8 cellular contexts compared by ENCODE assay signal in the genomic region with DNA sequence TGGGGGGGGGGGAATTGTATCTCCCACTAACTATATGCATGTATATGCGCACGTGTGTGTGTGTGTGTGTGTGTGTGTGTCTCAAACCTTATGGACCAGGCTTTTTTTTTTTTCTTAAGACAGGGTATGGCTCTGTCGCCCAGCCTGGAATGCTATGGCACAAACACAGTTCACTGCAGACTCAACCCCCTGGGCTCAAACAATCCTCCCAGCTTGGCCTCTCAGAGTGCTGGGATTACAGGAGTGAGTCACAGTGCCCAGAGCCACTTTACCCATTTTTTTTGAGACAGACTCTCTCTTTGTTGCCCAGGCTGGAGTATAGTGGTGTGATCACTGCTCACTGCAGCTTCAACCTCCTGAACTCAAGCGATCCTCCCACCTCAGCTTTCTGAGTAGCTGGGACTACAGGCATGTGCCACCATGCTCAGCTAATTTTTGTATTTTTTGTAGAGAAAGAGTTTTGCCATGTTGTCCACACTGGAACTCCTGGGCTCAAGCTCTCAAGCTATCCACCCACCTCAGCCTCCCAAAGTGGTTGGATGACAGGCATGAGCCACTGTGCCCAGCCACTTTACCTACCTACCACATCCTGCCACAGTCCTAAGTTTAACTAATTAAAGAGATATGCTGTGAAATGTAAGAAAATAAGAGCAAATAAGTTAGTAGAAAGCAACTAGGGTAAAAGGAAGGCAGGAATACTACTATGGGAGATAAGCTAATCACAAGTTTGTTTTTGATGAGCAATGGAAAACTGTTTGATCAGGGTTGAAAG. TPM values are rescaled to one million over a fixed set of nuclear protein-coding genes. Genes with fewer than 3 reads are reported as not detected.
DNase-seq lines count a peak whose midpoint lies in the region; TF ChIP-seq lines count a peak whose summit lies in the region.

No MANE protein-coding gene starts in this region.

- H2BK5ac ChIP-seq in neuronal stem cell (ENCODE audit: low read length): no peak overlapping the region

- H4K20me1 ChIP-seq in OCI-LY1 (ENCODE audit: insufficient read depth, low read length): no peaks in the 10 kb centered on the region

- H2AK5ac ChIP-seq in neuronal stem cell (ENCODE audit: low read depth, low read length): no peak overlapping the region

- peak overlapping the region; percentile 17 for H4K8ac ChIP-seq in neuronal stem cell (ENCODE audit: low read depth, low read length)

- H3K9ac ChIP-seq in OCI-LY1 (ENCODE audit: low read length): peak overlapping the region; percentile 88; the same call in 1 of the 2 replicates
- H3K9ac ChIP-seq in neuronal stem cell (ENCODE audit: low read depth, low read length, poor library complexity): no peak overlapping the region

- peak; percentile 65 for DNase-seq in ELF-1 (ENCODE audit: low read depth, low spot score)
- DNase-seq in dedifferentiated amniotic fluid mesenchymal stem cell (ENCODE audit: extremely low spot score): peak; percentile 63
- DNase-seq in neuronal stem cell (ENCODE audit: low spot score): peak; percentile 15
- DNase-seq in KG1 (lab: John Stamatoyannopoulos, UW): no peak
- no peak for DNase-seq in cerebellar cortex (ENCODE audit: low spot score)
- no peak for DNase-seq in GM20000 (ENCODE audit: low spot score)
- no peak for DNase-seq in lower leg skin (ENCODE audit: low spot score in 2 of 2)

- H4K91ac ChIP-seq in neuronal stem cell (ENCODE audit: low read depth, low read length, poor library complexity): no peak overlapping the region

- H3K79me1 ChIP-seq in neuronal stem cell (ENCODE audit: low read depth, low read length): peaks cover 7% of the 10 kb centered on the region

- H3K27ac ChIP-seq in OCI-LY1 (ENCODE audit: low read depth, low read length, poor library complexity, severe bottlenecking) (peak overlapping the region; percentile 71), neuronal stem cell (replicated peaks; ENCODE audit: low read length) (no peak overlapping the region)

- intact Hi-C loops in lower leg skin (cut with DNase I; ENCODE audit: low total_unique reads): loop anchor here (5.0 kb wide), 1 partner anchor 96 kb away; a partner anchor contains a TSS

- no peak overlapping the region for H2BK15ac ChIP-seq in neuronal stem cell (ENCODE audit: low read length)

- H3K4me1 ChIP-seq in OCI-LY1 (ENCODE audit: insufficient read depth, low read length, severe bottlenecking) (peaks cover 23% of the 10 kb centered on the region), neuronal stem cell (ENCODE audit: control insufficient read depth in 2 of 2, insufficient read depth in 1 of 2, low read depth in 1 of 2, low read length in 2 of 2) (peaks cover 5% of the 10 kb centered on the region in 2 donors)

- H2BK12ac ChIP-seq in neuronal stem cell (ENCODE audit: low read length): no peak overlapping the region

- no peaks in the 10 kb centered on the region for H3F3A ChIP-seq in OCI-LY1 (ENCODE audit: insufficient read depth, low read length)

- H3K4me2 ChIP-seq in OCI-LY1 (ENCODE audit: low read length) (peak overlapping the region; percentile 75), neuronal stem cell (ENCODE audit: insufficient read depth, low read length, poor library complexity, severe bottlenecking) (peak overlapping the region; percentile 18)

- H3K79me2 ChIP-seq in OCI-LY1 (ENCODE audit: insufficient read depth, low read length): peaks cover 29% of the 10 kb centered on the region

- no peak for TF ChIP-seq POLR2A in lower leg skin (IDR thresholded peaks at IDR 0.05)

- H3K4me3 ChIP-seq in OCI-LY1 (ENCODE audit: low read depth, low read length, poor library complexity, severe bottlenecking): peak overlapping the region; percentile 84
- H3K4me3 ChIP-seq in neuronal stem cell (ENCODE audit: low read length in 2 of 2): peak overlapping the region in 1 of 2 donors; percentile 71
- no peak overlapping the region for H3K4me3 ChIP-seq in lower leg skin (ENCODE audit: low read depth, poor library complexity, severe bottlenecking)

- no peak overlapping the region for H3K18ac ChIP-seq in neuronal stem cell (ENCODE audit: low read length)

- H3K36me3 ChIP-seq in OCI-LY1 (ENCODE audit: insufficient read depth, low read length): peaks cover 39% of the 10 kb centered on the region
- peaks cover 5 to 47% of the 10 kb centered on the region in 2 donors for H3K36me3 ChIP-seq in neuronal stem cell (replicated peaks in 1 of 2; ENCODE audit: control insufficient read depth in 2 of 2, insufficient read depth in 2 of 2, low read length in 2 of 2)

- no peaks in the 10 kb centered on the region for H3K9me3 ChIP-seq in OCI-LY1 (ENCODE audit: low read length)
- H3K9me3 ChIP-seq in neuronal stem cell (replicated peaks in 1 of 2; ENCODE audit: control insufficient read depth in 2 of 2, insufficient read depth in 1 of 2, low read depth in 1 of 2, low read length in 2 of 2): peaks cover 0 to 21% of the 10 kb centered on the region in 2 donors

- TF ChIP-seq CTCF in OCI-LY1 (IDR thresholded peaks at IDR 0.05; ENCODE audit: low read length): no peak
- TF ChIP-seq CTCF in GM20000 (IDR thresholded peaks at IDR 0.05; ENCODE audit: extremely low read depth, missing control alignments): no peak
- TF ChIP-seq CTCF in lower leg skin (IDR thresholded peaks at IDR 0.05): no peak

- H3K9me2 ChIP-seq in OCI-LY1 (ENCODE audit: low read depth, low read length): no peaks in the 10 kb centered on the region

- H3K27me3 ChIP-seq in OCI-LY1 (ENCODE audit: insufficient read depth, low read length): no peaks in the 10 kb centered on the region
- H3K27me3 ChIP-seq in neuronal stem cell (ENCODE audit: control insufficient read depth in 3 of 3, insufficient read depth in 3 of 3, low read depth in 1 of 3, low read length in 3 of 3): no peaks in the 10 kb centered on the region

- no peak overlapping the region for H3K23ac ChIP-seq in neuronal stem cell (ENCODE audit: low read depth, low read length, poor library complexity)

- no peak overlapping the region for H2BK120ac ChIP-seq in neuronal stem cell (ENCODE audit: low read depth, low read length)

- WGBS in neuronal stem cell (ENCODE audit: extremely low coverage in 2 of 2, insufficient read length in 2 of 2, insufficient replicate concordance in 1 of 2), 2 donors: no CpG with 5 or more reads among the region's 4 CpGs
- 61 to 66% methylated on average over 4 of the region's 4 CpGs for WGBS in lower leg skin, 2 donors

- H2AFZ ChIP-seq in OCI-LY1 (ENCODE audit: low read length) (no peak overlapping the region), neuronal stem cell (ENCODE audit: low read length) (no peak overlapping the region)

- no peak overlapping the region for H3K14ac ChIP-seq in neuronal stem cell (ENCODE audit: low read length)

- H3K4ac ChIP-seq in neuronal stem cell (ENCODE audit: low read length): no peak overlapping the region

RNA-seq across cellular contexts. Expression of a gene that starts 2.4 kb away (rescaled TPM):
- polyA plus RNA-seq in neuronal stem cell (2013, experiment 1 of 2): 9.5 TPM
- polyA plus RNA-seq in neuronal stem cell (2013, experiment 2 of 2): 9.9 TPM
- 10 to 100 TPM; 14.1 to 20.0 (median 18.0) TPM for total RNA-seq in lower leg skin

Comparison
In these comparisons a context has a peak if more than half of its experiments do, and no peak if none do; other contexts are left out.
1. DNase-seq: peak in ELF-1 (single experiment), dedifferentiated amniotic fluid mesenchymal stem cell (single experiment) and neuronal stem cell (single experiment); none in KG1 (single experiment), cerebellar cortex (single experiment), GM20000 (single experiment) and lower leg skin (0 of 2).